ENCODE assay signal across 8 cellular contexts in the genomic region with DNA sequence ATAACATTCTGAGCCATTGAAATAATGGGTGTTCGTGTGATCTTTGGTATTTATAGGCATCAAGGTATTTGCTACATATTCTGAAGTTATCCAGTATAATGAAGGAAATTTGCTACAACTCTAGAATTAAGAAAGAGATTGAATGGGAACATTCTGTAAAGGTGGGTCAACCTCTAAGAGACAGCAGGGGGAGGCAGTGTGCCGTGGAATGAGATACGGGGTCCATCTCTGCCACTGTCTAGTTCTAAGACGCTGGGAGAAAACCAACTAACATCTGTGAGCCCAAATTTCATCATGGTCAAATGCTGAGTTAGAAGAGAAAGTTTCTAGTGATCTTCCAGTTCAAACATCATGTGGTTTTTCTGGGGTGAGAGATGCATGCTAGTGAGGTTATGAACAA.
DNase-seq lines count a peak whose midpoint lies in the region; ATAC-seq and TF ChIP-seq lines count a peak whose summit lies in the region.

No MANE protein-coding gene starts in this region.

- DNase-seq in BE2C = peak; percentile 71
- peak; percentile 45 to 72 for DNase-seq in SJCRH30
- peak; percentile 60 for DNase-seq in islet precursor cell
- no peak for DNase-seq in activated T-cell treated with anti-CD3 and anti-CD28 coated beads for 4 hours
- no peak for DNase-seq in activated naive CD4-positive, alpha-beta T cell (lab: John Stamatoyannopoulos, UW)
- DNase-seq in NCI-H1436 treated with DMSO at 0.1 percent for 48 hours (lab: John Stamatoyannopoulos, UW) = no peak

- peak; percentile 83 for ATAC-seq in GM19328 (IDR thresholded peaks at IDR 0.05; ENCODE audit: unreplicated experiment)
- peak; percentile 92 for ATAC-seq in HG03159 (IDR thresholded peaks at IDR 0.05; ENCODE audit: unreplicated experiment)

- H3K4me3 ChIP-seq in BE2C (ENCODE audit: low read depth, low read length) = no peak overlapping the region
- no peak overlapping the region for H3K4me3 ChIP-seq in SJCRH30

- H3K27ac ChIP-seq in SJCRH30 = no peak overlapping the region

- H3K4me1 ChIP-seq in BE2C = peaks cover 9% of the 10 kb centered on the region
- H3K4me1 ChIP-seq in SJCRH30 = peaks cover 14% of the 10 kb centered on the region

- peak; percentile 85 for TF ChIP-seq CTCF in BE2C (IDR thresholded peaks at IDR 0.05; ENCODE audit: low read depth, low read length)

- peaks cover 3% of the 10 kb centered on the region; the same call in 1 of the 2 replicates for H3K9me3 ChIP-seq in BE2C
- peaks cover 3% of the 10 kb centered on the region for H3K9me3 ChIP-seq in SJCRH30 (replicated peaks)

- no peaks in the 10 kb centered on the region for H3K36me3 ChIP-seq in BE2C
- no peaks in the 10 kb centered on the region for H3K36me3 ChIP-seq in SJCRH30

- H3K27me3 ChIP-seq in BE2C (no peaks in the 10 kb centered on the region), SJCRH30 (no peaks in the 10 kb centered on the region)

Comparison
In these comparisons a context has a peak if more than half of its experiments do, and no peak if none do; other contexts are left out.
1. DNase-seq: peak in BE2C (single experiment), SJCRH30 (2 of 2) and islet precursor cell (single experiment); none in activated T-cell treated with anti-CD3 and anti-CD28 coated beads for 4 hours (single experiment), activated naive CD4-positive, alpha-beta T cell (0 of 4) and NCI-H1436 treated with DMSO at 0.1 percent for 48 hours (single experiment).